9 cellular contexts compared by ENCODE assay signal in the genomic region with DNA sequence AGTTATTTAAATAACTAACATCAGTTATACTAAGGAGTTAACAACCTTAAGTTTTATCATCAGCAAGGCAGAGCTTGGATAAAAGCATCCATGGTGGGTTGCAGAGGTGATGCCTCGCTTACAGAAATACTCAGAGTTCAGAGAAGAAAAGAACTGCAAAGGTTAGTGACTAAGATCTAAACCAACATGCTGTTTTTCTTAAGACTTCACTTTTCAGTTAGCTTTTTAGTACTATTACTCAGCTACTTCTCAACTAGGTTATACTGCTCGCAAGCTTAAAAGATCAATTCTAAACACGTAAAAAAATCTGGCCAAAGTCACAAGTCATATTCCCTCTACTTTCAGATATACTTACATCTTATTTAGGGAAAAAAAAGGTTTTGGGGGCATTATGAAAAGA. TPM values are rescaled to one million over a fixed set of nuclear protein-coding genes. Genes with fewer than 3 reads are reported as not detected.
DNase-seq lines count a peak whose midpoint lies in the region; ATAC-seq and TF ChIP-seq lines count a peak whose summit lies in the region.
"Had no signal": no experiment of that assay in that cellular context is flagged by ENCODE, and none has a peak within 500 bp of the region (broad histone marks: within the 10 kb centered on the region; RNA-seq: fewer than 3 reads in every experiment).

No MANE protein-coding gene starts in this region.

- H3K9me3 ChIP-seq in OCI-LY3 (ENCODE audit: insufficient read depth, low read length) (no peaks in the 10 kb centered on the region), endodermal cell (ENCODE audit: control insufficient read depth, low read length) (no peaks in the 10 kb centered on the region), gastrocnemius medialis (no peaks in the 10 kb centered on the region)
- H3K9me3 ChIP-seq: adrenal gland had no signal

- no peak overlapping the region for H2AFZ ChIP-seq in OCI-LY3 (ENCODE audit: low read depth, low read length)

- H3K9me3 Mint-ChIP-seq in endodermal cell = no peaks in the 10 kb centered on the region

- ATAC-seq in gastrocnemius medialis (no peak), GM21390 (IDR thresholded peaks at IDR 0.05; ENCODE audit: unreplicated experiment) (no peak)

- in situ Hi-C loops in gastrocnemius medialis (cut with MboI; ENCODE audit: low sequenced_read_pairs in 4 of 4) = no loop called here

- H3K4me2 ChIP-seq in OCI-LY3 (ENCODE audit: low read length) = peak overlapping the region; percentile 95

- DNase-seq in GM12864 (ENCODE audit: low read depth) (no peak), endodermal cell (no peak), gastrocnemius medialis (no peak), ecto neural progenitor cell (ENCODE audit: low spot score) (no peak), NCI-H748 (lab: John Stamatoyannopoulos, UW; ENCODE audit: unreplicated experiment) (no peak), H7 (no peak)

- H3K27me3 ChIP-seq in OCI-LY3 (ENCODE audit: low read depth, low read length) = no peaks in the 10 kb centered on the region
- no peaks in the 10 kb centered on the region for H3K27me3 ChIP-seq in endodermal cell (ENCODE audit: control insufficient read depth, insufficient read depth, low read length, poor library complexity, severe bottlenecking)
- H3K27me3 ChIP-seq in gastrocnemius medialis = no peaks in the 10 kb centered on the region
- no peaks in the 10 kb centered on the region for H3K27me3 ChIP-seq in H7 (ENCODE audit: control insufficient read depth, insufficient read depth, low read length)
- H3K27me3 ChIP-seq: adrenal gland had no signal

- WGBS in endodermal cell (ENCODE audit: insufficient coverage in 1 of 2, insufficient read length in 1 of 2), 2 experiments = 80 to 81% methylated on average over 2 to 3 of the region's 3 CpGs

- intact Hi-C loops in gastrocnemius medialis (cut with DNase I; ENCODE audit: low total_unique reads) = loop anchor here (5.0 to 10.0 kb wide), 4 partner anchors 103 to 1025 kb away; partner anchors contain the start of genes FAM222A, RAD9B and VPS29

- H3K4me3 ChIP-seq in GM12864 (ENCODE audit: low read depth, low read length) (peak overlapping the region; percentile 94), OCI-LY3 (ENCODE audit: low read length) (peak overlapping the region; percentile 84), endodermal cell (ENCODE audit: low read length) (peak overlapping the region; percentile 97), gastrocnemius medialis (peak overlapping the region; percentile 1 to 97 (median 60)), H7 (ENCODE audit: insufficient read depth, low read depth, low read length) (no peak overlapping the region)

- peaks cover 82% of the 10 kb centered on the region for H3K79me2 ChIP-seq in OCI-LY3 (ENCODE audit: low read length)

- peaks cover 15% of the 10 kb centered on the region for H3K36me3 Mint-ChIP-seq in endodermal cell (ENCODE audit: low read depth)

- no peak for TF ChIP-seq CTCF in GM12864 (IDR thresholded peaks at IDR 0.05; ENCODE audit: low read depth, low read length, missing control alignments)
- no peak for TF ChIP-seq CTCF in OCI-LY3 (IDR thresholded peaks at IDR 0.05; ENCODE audit: low read depth, low read length)
- TF ChIP-seq CTCF in endodermal cell (conservative IDR thresholded peaks at IDR 0.05) = no peak
- no peak for TF ChIP-seq CTCF in gastrocnemius medialis (IDR thresholded peaks at IDR 0.05 in 4 of 5, conservative IDR thresholded peaks at IDR 0.05 in 1 of 5)

- H3K27ac Mint-ChIP-seq in endodermal cell = peak overlapping the region; percentile 30

- H3K4me3 Mint-ChIP-seq in endodermal cell = peak overlapping the region; percentile 99

- H3K4me1 ChIP-seq in OCI-LY3 (ENCODE audit: low read length) = peaks cover 37% of the 10 kb centered on the region
- H3K4me1 ChIP-seq in endodermal cell (ENCODE audit: control insufficient read depth, insufficient read depth, low read length) = no peaks in the 10 kb centered on the region
- peaks cover 57 to 58% of the 10 kb centered on the region in 2 donors for H3K4me1 ChIP-seq in gastrocnemius medialis

- H3K4me1 Mint-ChIP-seq in endodermal cell = peaks cover 33% of the 10 kb centered on the region

- H3K27me3 Mint-ChIP-seq in endodermal cell (ENCODE audit: insufficient read depth) = peaks cover 10% of the 10 kb centered on the region

- no peak for TF ChIP-seq POLR2A in gastrocnemius medialis (IDR thresholded peaks at IDR 0.05)

- H3K9ac ChIP-seq in OCI-LY3 (ENCODE audit: low read length) (peak overlapping the region; percentile 97; the same call in 1 of the 2 replicates), endodermal cell (ENCODE audit: extremely low read depth, low read length, poor library complexity, severe bottlenecking) (no peak overlapping the region)

- H3K27ac ChIP-seq in OCI-LY3 (ENCODE audit: low read length) = peak overlapping the region; percentile 53
- no peak overlapping the region for H3K27ac ChIP-seq in endodermal cell (ENCODE audit: low read depth, low read length)
- peak overlapping the region; percentile 6 to 98 (median 91) for H3K27ac ChIP-seq in gastrocnemius medialis
- H3K27ac ChIP-seq: adrenal gland had no signal

- H4K20me1 ChIP-seq in OCI-LY3 (ENCODE audit: insufficient read depth, low read length) = peaks cover 72% of the 10 kb centered on the region

- H3K36me3 ChIP-seq in OCI-LY3 (replicated peaks; ENCODE audit: low read depth, low read length) (peaks cover 38% of the 10 kb centered on the region), endodermal cell (ENCODE audit: control insufficient read depth, insufficient read depth, low read length) (peaks cover 32% of the 10 kb centered on the region), gastrocnemius medialis (no peaks in the 10 kb centered on the region), H7 (replicated peaks; ENCODE audit: control insufficient read depth, insufficient read depth, low read length) (peaks cover 1% of the 10 kb centered on the region)
- H3K36me3 ChIP-seq: adrenal gland had no signal

RNA-seq across cellular contexts. Expression of gene PPP1CC, which starts 2.8 kb away (rescaled TPM):
- 100 to 1,000 TPM; 179 to 201 TPM for total RNA-seq in endodermal cell
- 278 TPM for polyA plus RNA-seq in endodermal cell (2013, experiment 1 of 2)
- 253 TPM for polyA plus RNA-seq in endodermal cell (2013, experiment 2 of 2)
- total RNA-seq in gastrocnemius medialis = 100 to 1,000 TPM in 3 of 4 donors, 10 to 100 TPM in 1; 96.4 to 226 (median 154) TPM
- total RNA-seq in H7 (2014; rRNA removed; shearing (Covaris generic)) = 251 and 310 TPM in 2 replicates

RNA-seq across cellular contexts. Expression of gene HVCN1, which starts 51.0 kb away (rescaled TPM):
- total RNA-seq in endodermal cell = 1 to 10 TPM; 8.8 to 9.5 TPM
- polyA plus RNA-seq in endodermal cell (2013, experiment 1 of 2) = 9.3 TPM
- polyA plus RNA-seq in endodermal cell (2013, experiment 2 of 2) = 7.7 TPM
- 1 to 10 TPM; 4.6 to 8.1 (median 5.8) TPM for total RNA-seq in gastrocnemius medialis
- 5.8 and 6.9 TPM in 2 replicates for total RNA-seq in H7 (2014; rRNA removed; shearing (Covaris generic))
